Comparison of ENCODE assay signal across 13 cellular contexts in the genomic region with DNA sequence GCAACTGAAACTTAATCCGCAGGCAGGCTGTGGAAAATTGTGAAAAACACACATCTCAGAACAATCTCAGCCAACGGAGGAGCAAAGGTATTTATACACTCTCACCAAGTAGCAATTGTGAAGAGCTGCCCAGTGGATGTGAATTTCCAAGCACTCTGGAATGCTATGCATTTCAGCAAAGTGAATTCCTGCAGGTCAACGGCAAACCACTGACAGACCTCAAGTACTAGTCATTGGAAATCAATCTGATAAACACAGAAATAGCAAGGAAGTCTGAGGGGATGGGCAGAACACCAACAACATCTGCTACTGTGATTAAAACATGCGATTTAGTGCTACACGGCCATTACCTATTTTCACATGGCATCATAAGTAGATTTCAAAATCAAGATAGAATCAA.
DNase-seq lines count a peak whose midpoint lies in the region; TF ChIP-seq lines count a peak whose summit lies in the region.
"Had no signal": no experiment of that assay in that cellular context is flagged by ENCODE, and none has a peak within 500 bp of the region (broad histone marks: within the 10 kb centered on the region; RNA-seq: fewer than 3 reads in every experiment).

No MANE protein-coding gene starts in this region.

- H3K4me2 ChIP-seq in fibroblast of lung (ENCODE audit: extremely low read depth, insufficient read depth, low read length) = no peak overlapping the region
- peak overlapping the region; percentile 68 for H3K4me2 ChIP-seq in osteoblast (ENCODE audit: insufficient read depth, low read length)

- TF ChIP-seq CTCF in fibroblast of lung (conservative IDR thresholded peaks at IDR 0.05 in 1 of 2, IDR thresholded peaks at IDR 0.05 in 1 of 2; ENCODE audit: low read depth in 1 of 2, low read length in 2 of 2) = no peak
- no peak for TF ChIP-seq CTCF in osteoblast (IDR thresholded peaks at IDR 0.05; ENCODE audit: extremely low read depth, low read depth, low read length)

- no peaks in the 10 kb centered on the region for H3K27me3 ChIP-seq in SJCRH30
- H3K27me3 ChIP-seq in fibroblast of lung (ENCODE audit: control insufficient read depth, insufficient read depth, low read length) = no peaks in the 10 kb centered on the region
- no peaks in the 10 kb centered on the region for H3K27me3 ChIP-seq in osteoblast (ENCODE audit: insufficient read depth, low read length)
- H3K27me3 ChIP-seq: upper lobe of right lung had no signal

- H4K20me1 ChIP-seq in fibroblast of lung (ENCODE audit: control insufficient read depth, extremely low read depth, insufficient read depth, low read length) (no peaks in the 10 kb centered on the region), osteoblast (ENCODE audit: insufficient read depth, low read length) (no peaks in the 10 kb centered on the region)

- H3K9ac ChIP-seq in fibroblast of lung (ENCODE audit: insufficient read depth, low read length) = no peak overlapping the region
- H3K9ac ChIP-seq: parathyroid adenoma had no signal

- H3K36me3 ChIP-seq in SJCRH30 (no peaks in the 10 kb centered on the region), fibroblast of lung (ENCODE audit: control insufficient read depth, insufficient read depth, low read length) (no peaks in the 10 kb centered on the region), osteoblast (ENCODE audit: insufficient read depth, low read length) (no peaks in the 10 kb centered on the region)
- H3K36me3 ChIP-seq: upper lobe of right lung had no signal

- H3K79me2 ChIP-seq in fibroblast of lung (ENCODE audit: control insufficient read depth, insufficient read depth, low read length) (no peaks in the 10 kb centered on the region), osteoblast (ENCODE audit: insufficient read depth, low read length) (no peaks in the 10 kb centered on the region)
- H3K79me2 ChIP-seq: parathyroid adenoma had no signal

- peaks cover 5% of the 10 kb centered on the region; the same call in 1 of the 2 replicates for H3K4me1 ChIP-seq in SJCRH30
- H3K4me1 ChIP-seq in fibroblast of lung (ENCODE audit: control insufficient read depth, extremely low read depth, insufficient read depth, low read length) = no peaks in the 10 kb centered on the region
- H3K4me1 ChIP-seq in osteoblast (ENCODE audit: insufficient read depth, low read length) = peaks cover 10% of the 10 kb centered on the region
- H3K4me1 ChIP-seq: parathyroid adenoma, upper lobe of right lung had no signal

- H3K9me3 ChIP-seq in SJCRH30 (replicated peaks) (no peaks in the 10 kb centered on the region), fibroblast of lung (ENCODE audit: control insufficient read depth, insufficient read depth, low read depth, low read length) (no peaks in the 10 kb centered on the region), osteoblast (ENCODE audit: low read depth, low read length) (no peaks in the 10 kb centered on the region)

- H2AFZ ChIP-seq in fibroblast of lung (ENCODE audit: low read length) = no peak overlapping the region
- H2AFZ ChIP-seq in osteoblast (ENCODE audit: low read length) = peak overlapping the region; percentile 47
- H2AFZ ChIP-seq: parathyroid adenoma had no signal

- H3K27ac ChIP-seq in SJCRH30 (peak overlapping the region; percentile 63), fibroblast of lung (ENCODE audit: insufficient read depth, low read length) (no peak overlapping the region), osteoblast (ENCODE audit: low read depth, low read length) (peak overlapping the region; percentile 70)
- H3K27ac ChIP-seq: parathyroid adenoma, upper lobe of right lung had no signal

- DNase-seq in GM04504 (ENCODE audit: low read depth) (peak; percentile 69), SJCRH30 (peak; percentile 59 to 61), fibroblast of lung (ENCODE audit: low read depth in 2 of 2) (peak; percentile 57 to 98), osteoblast (ENCODE audit: insufficient read length, low spot score, missing footprints) (peak; percentile 74), NCI-H510A (lab: John Stamatoyannopoulos, UW) (no peak), GOT3 (lab: John Stamatoyannopoulos, UW) (no peak)
- DNase-seq in activated naive CD4-positive, alpha-beta T cell (lab: John Stamatoyannopoulos, UW) = no peak
- no peak for DNase-seq in stimulated activated naive CD4-positive, alpha-beta T cell treated with Interleukin-2 at 50 U/mL for 16 hours (lab: John Stamatoyannopoulos, UW)
- DNase-seq: activated T-cell treated with anti-CD3 and anti-CD28 coated beads, Interleukin-2, amount 50 U/mL, for 4 hours; DMS53; H7; upper lobe of right lung had no signal

- H3K4me3 ChIP-seq in SJCRH30 (peak overlapping the region; percentile 34), fibroblast of lung (replicated peaks in 1 of 4; ENCODE audit: control extremely low read depth in 1 of 4, insufficient read depth in 1 of 4, low read depth in 3 of 4, low read length in 4 of 4) (no peak overlapping the region), osteoblast (ENCODE audit: insufficient read depth, low read length) (peak overlapping the region; percentile 38)
- H3K4me3 ChIP-seq: upper lobe of right lung had no signal

Comparison
In these comparisons a context has a peak if more than half of its experiments do, and no peak if none do; other contexts are left out.
1. DNase-seq: peak in GM04504 (single experiment), SJCRH30 (2 of 2), fibroblast of lung (2 of 2) and osteoblast (single experiment); none in activated naive CD4-positive, alpha-beta T cell (0 of 4), stimulated activated naive CD4-positive, alpha-beta T cell treated with Interleukin-2 at 50 U/mL for 16 hours (single experiment), NCI-H510A (single experiment) and GOT3 (single experiment).
2. H3K4me3 ChIP-seq: peak in SJCRH30 (single experiment) and osteoblast (single experiment); none in fibroblast of lung (0 of 4).